8 cellular contexts compared by ENCODE assay signal in the genomic region with DNA sequence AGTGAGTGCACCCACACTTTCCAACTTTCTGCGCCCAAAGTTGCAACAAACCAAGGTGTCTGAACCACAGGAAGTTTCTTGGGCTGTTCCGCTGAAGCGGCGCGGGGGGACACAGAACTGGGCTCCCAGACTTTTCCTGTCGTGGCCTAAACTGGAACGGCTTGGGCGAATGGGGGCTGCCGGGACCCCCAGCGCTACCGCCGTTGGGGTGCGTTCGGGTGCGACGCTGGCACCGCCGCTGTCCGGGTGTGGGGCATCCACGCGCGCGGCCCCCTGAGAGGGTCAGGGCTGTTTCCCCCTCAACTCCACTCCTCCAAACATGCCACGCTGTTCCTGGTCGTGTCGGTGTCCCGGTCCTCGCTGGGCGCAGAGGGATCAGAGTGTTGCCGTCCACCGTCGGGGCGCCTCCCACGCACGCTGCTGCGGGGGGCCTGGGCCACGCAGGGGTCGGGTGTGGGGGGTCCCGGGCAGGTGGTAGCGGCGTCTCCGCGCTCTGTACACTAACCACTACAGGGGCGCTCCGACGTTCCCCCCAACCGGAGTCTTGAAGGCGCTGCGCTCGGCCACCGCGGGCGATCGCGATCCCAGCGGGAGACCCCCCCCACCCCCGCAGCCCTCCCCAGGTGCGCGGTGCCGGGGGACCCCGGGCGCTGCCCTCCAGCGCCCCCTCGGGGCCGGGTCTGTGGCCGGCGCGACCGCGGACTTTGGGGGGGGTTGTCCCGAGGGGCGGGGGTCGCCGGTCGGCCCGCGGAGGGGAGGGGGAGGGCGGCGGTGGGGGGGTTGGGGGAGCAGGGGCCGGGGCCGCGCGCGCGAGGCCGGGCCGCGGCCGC. TPM values are rescaled to one million over a fixed set of nuclear protein-coding genes. Genes with fewer than 3 reads are reported as not detected.
A peak's percentile ranks its signal among the peaks of the same experiment; 100 is the strongest.
DNase-seq lines count a peak whose midpoint lies in the region; ATAC-seq and TF ChIP-seq lines count a peak whose summit lies in the region.

No MANE protein-coding gene starts in this region.

- H3K4me1 Mint-ChIP-seq in activated T-helper 2 cell treated with anti-CD3 and anti-CD28 coated beads, Interferon-gamma antibody, Interleukin-2, Interleukin-4, amounts not matched to agents 10 μg/mL and 5 μg/mL and 100 μg/mL, durations not matched to agents 14 hours and 24 hours and 36 hours (ENCODE audit: low read depth) = peaks cover 13% of the 10 kb centered on the region
- peaks cover 27% of the 10 kb centered on the region for H3K4me1 Mint-ChIP-seq in osteocyte (ENCODE audit: unreplicated experiment)

- H3K4me3 Mint-ChIP-seq in activated T-helper 2 cell treated with anti-CD3 and anti-CD28 coated beads, Interferon-gamma antibody, Interleukin-2, Interleukin-4, amounts not matched to agents 10 μg/mL and 5 μg/mL and 100 μg/mL, durations not matched to agents 14 hours and 24 hours and 36 hours (ENCODE audit: low read depth) = peak overlapping the region; percentile 83
- peak overlapping the region; percentile 79 for H3K4me3 Mint-ChIP-seq in osteocyte (ENCODE audit: unreplicated experiment)

- H3K4me1 ChIP-seq in upper lobe of left lung = peaks cover 10 to 42% (median 19%) of the 10 kb centered on the region in 4 donors

- H3K27ac Mint-ChIP-seq in activated T-helper 2 cell treated with anti-CD3 and anti-CD28 coated beads, Interferon-gamma antibody, Interleukin-2, Interleukin-4, amounts not matched to agents 10 μg/mL and 5 μg/mL and 100 μg/mL, durations not matched to agents 14 hours and 24 hours and 36 hours = peak overlapping the region; percentile 76
- peak overlapping the region; percentile 6 for H3K27ac Mint-ChIP-seq in osteocyte (ENCODE audit: unreplicated experiment)

- intact Hi-C loops in activated T-helper 2 cell treated with anti-CD3 and anti-CD28 coated beads, Interferon-gamma antibody, Interleukin-2, Interleukin-4, amounts not matched to agents 10 μg/mL and 5 μg/mL and 100 μg/mL, durations not matched to agents 14 hours and 24 hours and 36 hours (cut with micrococcal nuclease) = loop anchor here (1.0 to 10.0 kb wide), 4 partner anchors 42 to 210 kb away; no protein-coding TSS in a partner anchor

- H3K27me3 Mint-ChIP-seq in activated T-helper 2 cell treated with anti-CD3 and anti-CD28 coated beads, Interferon-gamma antibody, Interleukin-2, Interleukin-4, amounts not matched to agents 10 μg/mL and 5 μg/mL and 100 μg/mL, durations not matched to agents 14 hours and 24 hours and 36 hours (ENCODE audit: low read depth) = peaks cover 31% of the 10 kb centered on the region
- peaks cover 22% of the 10 kb centered on the region for H3K27me3 Mint-ChIP-seq in osteocyte (ENCODE audit: unreplicated experiment)

- 0% methylated on average over 4 to 16 of the region's 89 CpGs for WGBS in upper lobe of left lung, 2 donors

- TF ChIP-seq POLR2A in upper lobe of left lung (IDR thresholded peaks at IDR 0.05) = no peak

- no peak for TF ChIP-seq EP300 in upper lobe of left lung (IDR thresholded peaks at IDR 0.05)

- peak overlapping the region; percentile 66 to 96 (median 78) for H3K4me3 ChIP-seq in upper lobe of left lung

- H3K9me3 Mint-ChIP-seq in activated T-helper 2 cell treated with anti-CD3 and anti-CD28 coated beads, Interferon-gamma antibody, Interleukin-2, Interleukin-4, amounts not matched to agents 10 μg/mL and 5 μg/mL and 100 μg/mL, durations not matched to agents 14 hours and 24 hours and 36 hours = no peaks in the 10 kb centered on the region
- H3K9me3 Mint-ChIP-seq in osteocyte (ENCODE audit: unreplicated experiment) = no peaks in the 10 kb centered on the region

- peaks cover 13% of the 10 kb centered on the region for H3K36me3 Mint-ChIP-seq in activated T-helper 2 cell treated with anti-CD3 and anti-CD28 coated beads, Interferon-gamma antibody, Interleukin-2, Interleukin-4, amounts not matched to agents 10 μg/mL and 5 μg/mL and 100 μg/mL, durations not matched to agents 14 hours and 24 hours and 36 hours (ENCODE audit: low read depth)
- no peaks in the 10 kb centered on the region for H3K36me3 Mint-ChIP-seq in osteocyte (ENCODE audit: unreplicated experiment)

- no peaks in the 10 kb centered on the region for H3K9me3 ChIP-seq in upper lobe of left lung

- H3K27me3 ChIP-seq in upper lobe of left lung = no peaks in the 10 kb centered on the region

- DNase-seq in NCI-H345 (lab: John Stamatoyannopoulos, UW) = peak; percentile 49
- DNase-seq in NCI-H345 treated with DMSO at 0.1 percent for 48 hours (lab: John Stamatoyannopoulos, UW; ENCODE audit: unreplicated experiment) = no peak
- peak; percentile 41 for DNase-seq in NOMO-1 treated with dmso at 0.1 percent for 144 hours (lab: John Stamatoyannopoulos, UW; ENCODE audit: unreplicated experiment)
- peak; percentile 16 for DNase-seq in activated T-helper 2 cell treated with anti-CD3 and anti-CD28 coated beads, Interferon-gamma antibody, Interleukin-2, Interleukin-4, amounts not matched to agents 10 μg/mL and 5 μg/mL and 100 μg/mL, durations not matched to agents 14 hours and 24 hours and 36 hours (ENCODE audit: low spot score)
- DNase-seq in germinal center (ENCODE audit: low spot score) = peak; percentile 80
- no peak for DNase-seq in osteocyte (ENCODE audit: extremely low spot score, unreplicated experiment)
- peak; percentile 52 to 93 for DNase-seq in upper lobe of left lung

- H3K36me3 ChIP-seq in upper lobe of left lung = no peaks in the 10 kb centered on the region

- peak overlapping the region; percentile 79 to 95 (median 84) for H3K27ac ChIP-seq in upper lobe of left lung

- ATAC-seq in HG02885 (IDR thresholded peaks at IDR 0.05; ENCODE audit: poor library complexity, unreplicated experiment) = peak; percentile 50
- peak; percentile 64 to 74 for ATAC-seq in upper lobe of left lung (ENCODE audit: low FRiP score in 2 of 2)

- peak; percentile 65 for TF ChIP-seq CTCF in osteocyte (IDR thresholded peaks at IDR 0.05)
- peak in 3 of 6 experiments; percentile 35 to 71 (median 62) for TF ChIP-seq CTCF in upper lobe of left lung (IDR thresholded peaks at IDR 0.05)

RNA-seq across cellular contexts. Expression of a gene that starts 2.2 kb away (rescaled TPM):
- total RNA-seq in activated T-helper 2 cell treated with anti-CD3 and anti-CD28 coated beads, Interferon-gamma antibody, Interleukin-2, Interleukin-4, amounts not matched to agents 10 μg/mL and 5 μg/mL and 100 μg/mL, durations not matched to agents 14 hours and 24 hours and 36 hours = 29.5 and 31.5 TPM in 2 replicates
- total RNA-seq in osteocyte (87.1 and 89.1 TPM in 2 replicates), upper lobe of left lung (100 to 1,000 TPM; 106 to 188 (median 115) TPM)

Comparison
In these comparisons a context has a peak if more than half of its experiments do, and no peak if none do; other contexts are left out.
1. DNase-seq: peak in NCI-H345 (single experiment), NOMO-1 treated with dmso at 0.1 percent for 144 hours (single experiment), activated T-helper 2 cell treated with anti-CD3 and anti-CD28 coated beads, Interferon-gamma antibody, Interleukin-2, Interleukin-4, amounts not matched to agents 10 μg/mL and 5 μg/mL and 100 μg/mL, durations not matched to agents 14 hours and 24 hours and 36 hours (single experiment), germinal center (single experiment) and upper lobe of left lung (2 of 2); none in NCI-H345 treated with DMSO at 0.1 percent for 48 hours (single experiment) and osteocyte (single experiment).